In genomic region chr9:35112257-35113020, GRCh38 we compare ENCODE assay signal across 8 cellular contexts. TPM values are rescaled to one million over a fixed set of nuclear protein-coding genes. Genes with fewer than 3 reads are reported as not detected.
A peak's percentile ranks its signal among the peaks of the same experiment; 100 is the strongest.
DNase-seq lines count a peak whose midpoint lies in the region; ATAC-seq lines count a peak whose summit lies in the region.

No MANE protein-coding gene starts in this region.

- H3K4me1 ChIP-seq in stomach smooth muscle (ENCODE audit: control insufficient read depth, insufficient read depth, low read length), result peaks cover 61% of the 10 kb centered on the region

- CTCF ChIA-PET in activated CD4-positive, alpha-beta T cell treated with anti-CD3 and anti-CD28 coated beads, Interleukin-2, amount 10 ng/mL, durations not matched to agents 7 days and 5 days (lab: Charles Lee), result interaction anchor here (1.0 to 3.6 kb wide), 5 partner anchors 9 to 213 kb away, joined by 3 to 16 read pairs (median 3); partner anchors contain the start of genes PIGO and STOML2

- peaks cover 64% of the 10 kb centered on the region for H3K4me1 Mint-ChIP-seq in activated CD4-positive, alpha-beta T cell treated with anti-CD3 and anti-CD28 coated beads, Interleukin-2, amount 10 ng/mL, durations not matched to agents 7 days and 5 days

- H3K4me3 Mint-ChIP-seq in activated CD4-positive, alpha-beta T cell treated with anti-CD3 and anti-CD28 coated beads, Interleukin-2, amount 10 ng/mL, durations not matched to agents 7 days and 5 days, result peak overlapping the region; percentile 73

- no peaks in the 10 kb centered on the region for H3K27me3 ChIP-seq in stomach smooth muscle (ENCODE audit: control insufficient read depth in 1 of 2, insufficient read depth in 2 of 2, low read length in 2 of 2)

- H3K27ac ChIP-seq in angular gyrus (ENCODE audit: low read depth, low read length) (peak overlapping the region; percentile 89), stomach smooth muscle (ENCODE audit: low read length) (peak overlapping the region; percentile 82)

- H3K27ac Mint-ChIP-seq in activated CD4-positive, alpha-beta T cell treated with anti-CD3 and anti-CD28 coated beads, Interleukin-2, amount 10 ng/mL, durations not matched to agents 7 days and 5 days, result peak overlapping the region; percentile 77

- H3K9me3 ChIP-seq in stomach smooth muscle (ENCODE audit: control insufficient read depth in 2 of 2, low read length in 2 of 2), result no peaks in the 10 kb centered on the region

- H3K36me3 Mint-ChIP-seq in activated CD4-positive, alpha-beta T cell treated with anti-CD3 and anti-CD28 coated beads, Interleukin-2, amount 10 ng/mL, durations not matched to agents 7 days and 5 days (ENCODE audit: low read depth), result peaks cover 11% of the 10 kb centered on the region

- H3K36me3 ChIP-seq in stomach smooth muscle (ENCODE audit: control insufficient read depth in 2 of 2, insufficient read depth in 2 of 2, low read length in 2 of 2), result peaks cover 0 to 7% of the 10 kb centered on the region in 2 donors

- no peak for ATAC-seq in left lobe of liver

- H3K9ac ChIP-seq in stomach smooth muscle (ENCODE audit: low read length in 2 of 2), result peak overlapping the region; percentile 63 to 72

- DNase-seq in activated CD4-positive, alpha-beta T cell treated with anti-CD3 and anti-CD28 coated beads, Interleukin-2, amount 10 ng/mL, durations not matched to agents 7 days and 5 days, result no peak
- no peak for DNase-seq in activated CD4-positive, alpha-beta T cell treated with anti-CD3 and anti-CD28 coated beads for 1 hour
- DNase-seq in left lobe of liver (ENCODE audit: low spot score) (peak; percentile 33), NK-92 (lab: John Stamatoyannopoulos, UW; ENCODE audit: unreplicated experiment) (no peak), NCI-H1092 (lab: John Stamatoyannopoulos, UW) (no peak), NCI-H2196 treated with DMSO at 0.1 percent for 48 hours (lab: John Stamatoyannopoulos, UW; ENCODE audit: unreplicated experiment) (no peak)

- H3K9me3 Mint-ChIP-seq in activated CD4-positive, alpha-beta T cell treated with anti-CD3 and anti-CD28 coated beads, Interleukin-2, amount 10 ng/mL, durations not matched to agents 7 days and 5 days, result no peaks in the 10 kb centered on the region

- no peaks in the 10 kb centered on the region for H3K27me3 Mint-ChIP-seq in activated CD4-positive, alpha-beta T cell treated with anti-CD3 and anti-CD28 coated beads, Interleukin-2, amount 10 ng/mL, durations not matched to agents 7 days and 5 days

- peak overlapping the region in 1 of 2 donors; percentile 63 for H3K4me3 ChIP-seq in stomach smooth muscle (ENCODE audit: low read length in 2 of 2)

- POLR2A ChIA-PET in activated CD4-positive, alpha-beta T cell treated with anti-CD3 and anti-CD28 coated beads, Interleukin-2, amount 10 ng/mL, durations not matched to agents 7 days and 5 days (lab: Charles Lee), result interaction anchor here (1.9 kb wide), 1 partner anchor 9 kb away, joined by 6 read pairs; the partner anchor contains the start of gene STOML2

RNA-seq across cellular contexts. Expression of gene ATOSB, which starts 3.2 kb away (rescaled TPM):
- 10 to 100 TPM; 15.6 to 17.6 TPM for total RNA-seq in activated CD4-positive, alpha-beta T cell treated with anti-CD3 and anti-CD28 coated beads, Interleukin-2, amount 10 ng/mL, durations not matched to agents 7 days and 5 days
- total RNA-seq in left lobe of liver, result 6.3 TPM

RNA-seq across cellular contexts. Expression of gene STOML2, which starts 9.5 kb away (rescaled TPM):
- 100 to 1,000 TPM; 104 to 108 TPM for total RNA-seq in activated CD4-positive, alpha-beta T cell treated with anti-CD3 and anti-CD28 coated beads, Interleukin-2, amount 10 ng/mL, durations not matched to agents 7 days and 5 days
- total RNA-seq in left lobe of liver, result 64.3 TPM

RNA-seq across cellular contexts. Expression of gene PIGO, which starts 16.0 kb away (rescaled TPM):
- 10 to 100 TPM; 22.0 to 29.0 TPM for total RNA-seq in activated CD4-positive, alpha-beta T cell treated with anti-CD3 and anti-CD28 coated beads, Interleukin-2, amount 10 ng/mL, durations not matched to agents 7 days and 5 days
- 17.6 TPM for total RNA-seq in left lobe of liver

RNA-seq across cellular contexts. Expression of gene FANCG, which starts 32.7 kb away (rescaled TPM):
- 100 to 1,000 TPM; 117 to 123 TPM for total RNA-seq in activated CD4-positive, alpha-beta T cell treated with anti-CD3 and anti-CD28 coated beads, Interleukin-2, amount 10 ng/mL, durations not matched to agents 7 days and 5 days
- 6.2 TPM for total RNA-seq in left lobe of liver

RNA-seq across cellular contexts. Expression of gene VCP, which starts 40.0 kb away (rescaled TPM):
- 100 to 1,000 TPM; 189 to 238 TPM for total RNA-seq in activated CD4-positive, alpha-beta T cell treated with anti-CD3 and anti-CD28 coated beads, Interleukin-2, amount 10 ng/mL, durations not matched to agents 7 days and 5 days
- total RNA-seq in left lobe of liver, result 147 TPM
